8 cellular contexts compared by ENCODE assay signal in genomic region chr3:156676467-156677119, GRCh38. TPM values are rescaled to one million over a fixed set of nuclear protein-coding genes. Genes with fewer than 3 reads are reported as not detected.
DNase-seq lines count a peak whose midpoint lies in the region; ATAC-seq and TF ChIP-seq lines count a peak whose summit lies in the region.

No MANE protein-coding gene starts in this region.

- H3K36me3 Mint-ChIP-seq in activated CD8-positive, alpha-beta T cell treated with anti-CD3 and anti-CD28 coated beads, Interleukin-2, amount 10 ng/mL, durations not matched to agents 7 days and 5 days (ENCODE audit: low read depth) = peaks cover 53% of the 10 kb centered on the region

- no peak for ATAC-seq in heart right ventricle
- no peak for ATAC-seq in Right ventricle myocardium inferior
- ATAC-seq in activated CD8-positive, alpha-beta T cell treated with anti-CD3 and anti-CD28 coated beads, Interleukin-2, amount 10 ng/mL, durations not matched to agents 7 days and 5 days = no peak
- ATAC-seq in upper lobe of right lung = no peak

- CTCF ChIA-PET in activated CD8-positive, alpha-beta T cell treated with anti-CD3 and anti-CD28 coated beads, Interleukin-2, amount 10 ng/mL, durations not matched to agents 7 days and 5 days (lab: Charles Lee) = interaction anchor here (0.8 to 10.5 kb wide), 12 partner anchors 9 to 457 kb away, joined by 3 to 140 read pairs (median 18); partner anchors contain the start of gene SSR3

- no peak for DNase-seq in heart right ventricle
- DNase-seq in Right ventricle myocardium inferior (ENCODE audit: missing footprints) = no peak
- DNase-seq in activated CD8-positive, alpha-beta T cell treated with anti-CD3 and anti-CD28 coated beads, Interleukin-2, amount 10 ng/mL, durations not matched to agents 7 days and 5 days = no peak
- DNase-seq in kidney epithelial cell (ENCODE audit: low read depth) = no peak
- no peak for DNase-seq in upper lobe of right lung
- DNase-seq in DMS114 treated with DMSO at 0.1 percent for 48 hours (lab: John Stamatoyannopoulos, UW; ENCODE audit: unreplicated experiment) = no peak
- no peak for DNase-seq in SIG-M5 (lab: John Stamatoyannopoulos, UW)
- DNase-seq in hippocampal formation (lab: John Stamatoyannopoulos, UW) = no peak

- peak overlapping the region; percentile 95 for H3K4me3 Mint-ChIP-seq in activated CD8-positive, alpha-beta T cell treated with anti-CD3 and anti-CD28 coated beads, Interleukin-2, amount 10 ng/mL, durations not matched to agents 7 days and 5 days

- intact Hi-C loops in heart right ventricle (cut with DNase I) (loop anchor here in 9 of 10 donors (2.0 to 10.0 kb wide), 11 partner anchors 122 to 522 kb away; partner anchors contain the start of genes LEKR1 (in 4 of the 9) and SSR3 (in 1 of the 9)), Right ventricle myocardium inferior (cut with DNase I) (no loop called here), upper lobe of right lung (cut with DNase I) (loop anchor here (10.0 kb wide), 2 partner anchors 408 to 458 kb away; no protein-coding TSS in a partner anchor)

- H3K4me3 ChIP-seq in heart right ventricle (peak overlapping the region; percentile 72 to 98 (median 92)), kidney epithelial cell (ENCODE audit: low read depth, low read length) (peak overlapping the region; percentile 90), upper lobe of right lung (peak overlapping the region; percentile 88)

- H3K36me3 ChIP-seq in heart right ventricle (peaks cover 0 to 38% (median 17%) of the 10 kb centered on the region in 9 donors), kidney epithelial cell (ENCODE audit: control insufficient read depth, insufficient read depth, low read length) (no peaks in the 10 kb centered on the region), upper lobe of right lung (peaks cover 23% of the 10 kb centered on the region)

- H3K27ac ChIP-seq in heart right ventricle (peak overlapping the region in 5 of 10 donors; percentile 95 to 98 (median 97)), upper lobe of right lung (no peak overlapping the region)

- no peak for TF ChIP-seq CTCF in heart right ventricle (IDR thresholded peaks at IDR 0.05)
- no peak for TF ChIP-seq CTCF in kidney epithelial cell (IDR thresholded peaks at IDR 0.05; ENCODE audit: insufficient read depth, low read length, poor library complexity, severe bottlenecking)
- no peak for TF ChIP-seq CTCF in upper lobe of right lung (IDR thresholded peaks at IDR 0.05)

- H3K9me3 Mint-ChIP-seq in activated CD8-positive, alpha-beta T cell treated with anti-CD3 and anti-CD28 coated beads, Interleukin-2, amount 10 ng/mL, durations not matched to agents 7 days and 5 days (ENCODE audit: insufficient read depth) = no peaks in the 10 kb centered on the region

- peaks cover 61% of the 10 kb centered on the region for H3K4me1 Mint-ChIP-seq in activated CD8-positive, alpha-beta T cell treated with anti-CD3 and anti-CD28 coated beads, Interleukin-2, amount 10 ng/mL, durations not matched to agents 7 days and 5 days (ENCODE audit: low read depth)

- POLR2A ChIA-PET in activated CD8-positive, alpha-beta T cell treated with anti-CD3 and anti-CD28 coated beads, Interleukin-2, amount 10 ng/mL, durations not matched to agents 7 days and 5 days (lab: Charles Lee) = interaction anchor here (0.7 to 5.1 kb wide), 15 partner anchors 10 to 823 kb away, joined by 3 to 41 read pairs (median 8); partner anchors contain the start of genes CCNL1, LEKR1, SLC33A1 and SSR3

- H3K27ac Mint-ChIP-seq in activated CD8-positive, alpha-beta T cell treated with anti-CD3 and anti-CD28 coated beads, Interleukin-2, amount 10 ng/mL, durations not matched to agents 7 days and 5 days = peak overlapping the region; percentile 98

- H3K9me3 ChIP-seq in heart right ventricle (no peaks in the 10 kb centered on the region), upper lobe of right lung (no peaks in the 10 kb centered on the region)

- no peaks in the 10 kb centered on the region for H3K27me3 Mint-ChIP-seq in activated CD8-positive, alpha-beta T cell treated with anti-CD3 and anti-CD28 coated beads, Interleukin-2, amount 10 ng/mL, durations not matched to agents 7 days and 5 days (ENCODE audit: low read depth)

- 46 to 71% methylated on average over 4 of the region's 4 CpGs for WGBS in heart right ventricle, 2 donors

- H3K4me1 ChIP-seq in heart right ventricle = peaks cover under 1 to 66% (median 58%) of the 10 kb centered on the region in 9 donors
- H3K4me1 ChIP-seq in upper lobe of right lung = peaks cover 53% of the 10 kb centered on the region

- H3K27me3 ChIP-seq in heart right ventricle (no peaks in the 10 kb centered on the region), kidney epithelial cell (ENCODE audit: control insufficient read depth, insufficient read depth, low read length) (no peaks in the 10 kb centered on the region), upper lobe of right lung (no peaks in the 10 kb centered on the region)

RNA-seq across cellular contexts. Expression of gene TIPARP, which starts 2.2 kb away (rescaled TPM):
- 10 to 100 TPM; 19.8 to 74.6 (median 23.9) TPM for total RNA-seq in heart right ventricle
- polyA plus RNA-seq in heart right ventricle = 10 to 100 TPM; 13.8 to 18.7 TPM
- total RNA-seq in Right ventricle myocardium inferior = 26.0 TPM
- 10 to 100 TPM; 34.2 to 36.5 TPM for total RNA-seq in activated CD8-positive, alpha-beta T cell treated with anti-CD3 and anti-CD28 coated beads, Interleukin-2, amount 10 ng/mL, durations not matched to agents 7 days and 5 days
- total RNA-seq in kidney epithelial cell = 19.8 and 26.2 TPM in 2 replicates
- 56.9 TPM for total RNA-seq in upper lobe of right lung
